Comparison of ENCODE assay signal across 8 cellular contexts in the genomic region with DNA sequence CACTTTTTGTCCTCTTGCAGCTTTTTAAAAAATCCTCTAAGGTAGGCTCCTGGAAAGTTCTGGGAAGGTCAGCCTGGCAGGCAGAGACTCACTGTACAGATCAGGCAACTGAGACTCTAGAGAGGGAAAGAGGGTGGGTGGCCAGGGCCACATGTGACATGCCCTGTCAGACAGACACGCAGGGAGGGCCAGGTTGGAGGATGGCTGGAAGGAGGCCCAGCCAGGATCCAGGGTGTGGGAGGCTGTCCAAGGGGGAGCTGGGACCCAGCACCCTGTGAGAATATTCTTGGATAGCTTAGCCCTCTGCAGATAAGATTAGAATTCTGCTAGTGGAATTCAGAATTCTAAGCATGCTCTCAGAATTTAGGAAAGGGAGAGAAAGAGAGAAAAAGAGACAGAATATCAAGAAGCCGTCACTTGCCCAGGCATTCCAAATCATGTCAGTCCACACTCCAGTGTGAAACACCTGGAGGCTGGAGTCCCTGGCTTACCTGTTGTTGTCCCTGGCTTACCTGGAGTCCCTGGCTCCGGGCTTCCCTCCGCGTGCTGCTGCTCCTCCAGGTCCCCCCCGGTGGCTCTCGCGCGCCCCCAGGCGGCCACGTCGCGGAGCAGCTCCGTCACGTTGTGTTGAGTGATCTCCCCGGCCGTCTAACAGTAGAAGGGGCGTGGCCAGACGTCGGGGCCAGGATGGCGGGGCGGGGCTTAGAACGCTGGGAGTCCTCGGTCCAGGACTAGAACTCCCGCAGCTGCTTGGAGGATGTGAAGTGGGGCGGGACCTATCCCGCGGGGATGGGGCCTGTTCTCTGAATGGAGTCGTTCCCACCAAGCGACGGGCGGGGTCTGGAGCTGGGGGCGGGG. TPM values are rescaled to one million over a fixed set of nuclear protein-coding genes. Genes with fewer than 3 reads are reported as not detected.
DNase-seq lines count a peak whose midpoint lies in the region; ATAC-seq and TF ChIP-seq lines count a peak whose summit lies in the region.

No MANE protein-coding gene starts in this region.

- H3K27ac ChIP-seq in esophagus squamous epithelium: peak overlapping the region in 1 of 4 donors; percentile 12

- no peak overlapping the region for H3K4me2 ChIP-seq in Loucy (ENCODE audit: low read depth, low read length, poor library complexity, severe bottlenecking)

- H3F3A ChIP-seq in Loucy (ENCODE audit: low read depth): no peaks in the 10 kb centered on the region

- H3K4me3 ChIP-seq in Loucy (ENCODE audit: low read length, poor library complexity, severe bottlenecking) (no peak overlapping the region), esophagus squamous epithelium (peak overlapping the region in 1 of 4 donors; percentile 26)

- H3K27me3 ChIP-seq in Loucy (ENCODE audit: insufficient read depth, low read length, poor library complexity, severe bottlenecking): no peaks in the 10 kb centered on the region
- H3K27me3 ChIP-seq in esophagus squamous epithelium: peaks cover 5 to 98% (median 16%) of the 10 kb centered on the region in 4 donors

- peaks cover 70% of the 10 kb centered on the region for H3K27me3 Mint-ChIP-seq in activated T-cell treated with anti-CD3 and anti-CD28 coated beads, Interleukin-2, amount 50 U/mL, for 24 hours
- peaks cover 22% of the 10 kb centered on the region for H3K27me3 Mint-ChIP-seq in nephron (ENCODE audit: low read depth)

- DNase-seq in A172 (ENCODE audit: low spot score) (peak; percentile 95), RKO (ENCODE audit: low spot score) (peak; percentile 92), esophagus squamous epithelium (lab: John Stamatoyannopoulos, UW) (no peak)
- DNase-seq in activated T-cell treated with anti-CD3 and anti-CD28 coated beads, Interleukin-2, amount 50 U/mL, for 24 hours: peak; percentile 90
- DNase-seq in stimulated activated naive CD8-positive, alpha-beta T cell treated with anti-CD3 and anti-CD28 coated beads, Interleukin-15, Interleukin-2, amounts not matched to agents 100 U/mL and 50 U/mL, for 24 hours: peak; percentile 94

- H2AFZ ChIP-seq in Loucy (ENCODE audit: low read length): no peak overlapping the region; the same call in 1 of the 2 replicates

- H3K9ac ChIP-seq in Loucy (ENCODE audit: low read depth, low read length, poor library complexity, severe bottlenecking): no peak overlapping the region

- H3K9me3 ChIP-seq in Loucy (ENCODE audit: insufficient read depth, low read depth, low read length) (no peaks in the 10 kb centered on the region), esophagus squamous epithelium (no peaks in the 10 kb centered on the region)

- H4K20me1 ChIP-seq in Loucy (ENCODE audit: insufficient read depth, low read length, poor library complexity, severe bottlenecking): no peaks in the 10 kb centered on the region

- WGBS in esophagus squamous epithelium, 2 donors: 5 to 27% methylated on average over 2 to 22 of the region's 33 CpGs

- H3K79me2 ChIP-seq in Loucy (ENCODE audit: insufficient read depth, low read length): no peaks in the 10 kb centered on the region

- H3K9me3 Mint-ChIP-seq in activated T-cell treated with anti-CD3 and anti-CD28 coated beads, Interleukin-2, amount 50 U/mL, for 24 hours: no peaks in the 10 kb centered on the region
- H3K9me3 Mint-ChIP-seq in nephron: no peaks in the 10 kb centered on the region

- no peak overlapping the region for H3K4me3 Mint-ChIP-seq in activated T-cell treated with anti-CD3 and anti-CD28 coated beads, Interleukin-2, amount 50 U/mL, for 24 hours
- H3K4me3 Mint-ChIP-seq in nephron: peak overlapping the region in 1 of 3 experiments; percentile 13

- TF ChIP-seq CTCF in Loucy (conservative IDR thresholded peaks at IDR 0.05; ENCODE audit: low read length) (peak; percentile 93), esophagus squamous epithelium (IDR thresholded peaks at IDR 0.05) (peak; percentile 57 to 90 (median 82)), nephron (IDR thresholded peaks at IDR 0.05; ENCODE audit: unreplicated experiment in 3 of 3) (peak; percentile 90 to 94 (median 91))

- H3K4me1 Mint-ChIP-seq in activated T-cell treated with anti-CD3 and anti-CD28 coated beads, Interleukin-2, amount 50 U/mL, for 24 hours (ENCODE audit: low read depth): peaks cover 5% of the 10 kb centered on the region
- peaks cover 17% of the 10 kb centered on the region for H3K4me1 Mint-ChIP-seq in nephron

- no peak for TF ChIP-seq POLR2A in esophagus squamous epithelium (IDR thresholded peaks at IDR 0.05)

- H3K4me1 ChIP-seq in Loucy (ENCODE audit: insufficient read depth, low read length, poor library complexity, severe bottlenecking): no peaks in the 10 kb centered on the region
- peaks cover 0 to 43% (median 17%) of the 10 kb centered on the region in 3 donors for H3K4me1 ChIP-seq in esophagus squamous epithelium

- H3K36me3 Mint-ChIP-seq in activated T-cell treated with anti-CD3 and anti-CD28 coated beads, Interleukin-2, amount 50 U/mL, for 24 hours (ENCODE audit: low read depth): no peaks in the 10 kb centered on the region
- H3K36me3 Mint-ChIP-seq in nephron (ENCODE audit: low read depth): no peaks in the 10 kb centered on the region

- no peaks in the 10 kb centered on the region for H3K36me3 ChIP-seq in Loucy (ENCODE audit: insufficient read depth, low read length)
- H3K36me3 ChIP-seq in esophagus squamous epithelium: no peaks in the 10 kb centered on the region

- H3K27ac Mint-ChIP-seq in activated T-cell treated with anti-CD3 and anti-CD28 coated beads, Interleukin-2, amount 50 U/mL, for 24 hours: no peak overlapping the region
- H3K27ac Mint-ChIP-seq in nephron: no peak overlapping the region

- intact Hi-C loops in esophagus squamous epithelium (cut with DNase I): no loop called here

- peak; percentile 67 for ATAC-seq in GM18868 (IDR thresholded peaks at IDR 0.05; ENCODE audit: unreplicated experiment)
- peak; percentile 90 for ATAC-seq in stimulated activated naive CD8-positive, alpha-beta T cell treated with anti-CD3 and anti-CD28 coated beads, Interleukin-15, Interleukin-2, amounts not matched to agents 100 U/mL and 50 U/mL, for 24 hours

- H3K9me2 ChIP-seq in Loucy (replicated peaks; ENCODE audit: low read depth, low read length): no peaks in the 10 kb centered on the region

RNA-seq across cellular contexts. Expression of a gene that starts 2.8 kb away (rescaled TPM):
- total RNA-seq in A172 (2014; rRNA removed; shearing (Covaris generic)): 0.77 TPM in 1 of 2 replicates, not detected in the other
- total RNA-seq in esophagus squamous epithelium: not detected

RNA-seq across cellular contexts. Expression of a gene that starts 6.1 kb away (rescaled TPM):
- total RNA-seq in A172 (2014; rRNA removed; shearing (Covaris generic)): 10.6 and 15.6 TPM in 2 replicates
- 1 to 10 TPM in 3 of 4 donors, under 1 TPM in 1; 0.53 to 2.8 (median 1.4) TPM for total RNA-seq in esophagus squamous epithelium

RNA-seq across cellular contexts. Expression of a gene that starts 11.4 kb away (rescaled TPM):
- 467 and 500 TPM in 2 replicates for total RNA-seq in A172 (2014; rRNA removed; shearing (Covaris generic))
- total RNA-seq in esophagus squamous epithelium: 10 to 100 TPM in 1 of 4 donors, 1 to 10 TPM in 3; 3.3 to 23.1 (median 6.2) TPM

RNA-seq across cellular contexts. Expression of a gene that starts 19.7 kb away (rescaled TPM):
- 0.09 and 1.8 TPM in 2 replicates for total RNA-seq in A172 (2014; rRNA removed; shearing (Covaris generic))
- total RNA-seq in esophagus squamous epithelium: under 1 TPM in 1 of 4 donors, not detected in 3; 0.22 TPM

RNA-seq across cellular contexts. Expression of a gene that starts 42.9 kb away (rescaled TPM):
- total RNA-seq in A172 (2014; rRNA removed; shearing (Covaris generic)): 85.7 and 87.4 TPM in 2 replicates
- 10 to 100 TPM; 35.1 to 89.1 (median 43.7) TPM for total RNA-seq in esophagus squamous epithelium

Comparison
In these comparisons a context has a peak if more than half of its experiments do, and no peak if none do; other contexts are left out.
1. RNA of a gene that starts 11.4 kb away (total RNA-seq): 467 to 500 TPM in A172; 3.3 to 23.1 TPM in esophagus squamous epithelium; every median in the first group is over 10 times any median in the second.
2. Peak in every context shown above with its lines, with median percentiles within 50 percentile points of each other: CTCF ChIP-seq.